16 cellular contexts compared by ENCODE assay signal in genomic region chr17:80786470-80786869, GRCh38.
DNase-seq lines count a peak whose midpoint lies in the region; ATAC-seq, FAIRE-seq and TF ChIP-seq lines count a peak whose summit lies in the region.
"Had no signal": no experiment of that assay in that cellular context is flagged by ENCODE, and none has a peak within 500 bp of the region (broad histone marks: within the 10 kb centered on the region; RNA-seq: fewer than 3 reads in every experiment).

No MANE protein-coding gene starts in this region.

- TF ChIP-seq CTCF in HEK293 (tag by site-specific recombination; IDR thresholded peaks at IDR 0.05) (no peak), astrocyte (IDR thresholded peaks at IDR 0.05; ENCODE audit: insufficient read depth, low read depth, low read length) (no peak), osteocyte (IDR thresholded peaks at IDR 0.05) (no peak), Peyer's patch (IDR thresholded peaks at IDR 0.05) (no peak)

- POLR2A ChIA-PET in HEK293 (lab: Yijun Ruan, JAX) = no interaction called here

- no peak overlapping the region for H2AFZ ChIP-seq in astrocyte (ENCODE audit: low read depth, low read length)

- H3K4me1 ChIP-seq in HEK293 (ENCODE audit: control insufficient read depth, insufficient read depth, low read length) = peaks cover 19% of the 10 kb centered on the region
- H3K4me1 ChIP-seq in astrocyte (ENCODE audit: insufficient read depth, low read length) = peaks cover 41% of the 10 kb centered on the region
- peaks cover 0 to 21% (median 13%) of the 10 kb centered on the region in 4 donors for H3K4me1 ChIP-seq in Peyer's patch

- H3K27me3 Mint-ChIP-seq in astrocyte (ENCODE audit: low read depth, unreplicated experiment) (no peaks in the 10 kb centered on the region), osteocyte (ENCODE audit: unreplicated experiment) (no peaks in the 10 kb centered on the region)
- H3K27me3 Mint-ChIP-seq: CD4-positive, alpha-beta memory T cell; natural killer cell treated with Interleukin-12 subunit alpha and Interleukin-12 subunit beta and Interleukin-15 and Interleukin-18, amount 100 ng/mL, for 72 hours had no signal

- H3K4me1 Mint-ChIP-seq in astrocyte (ENCODE audit: low read depth, unreplicated experiment) = peaks cover 35% of the 10 kb centered on the region
- peaks cover 91% of the 10 kb centered on the region for H3K4me1 Mint-ChIP-seq in osteocyte (ENCODE audit: unreplicated experiment)

- H3K27ac ChIP-seq in HEK293 (ENCODE audit: extremely low read depth, low read depth, low read length) (no peak overlapping the region), astrocyte (ENCODE audit: low read depth, low read length) (no peak overlapping the region), Peyer's patch (no peak overlapping the region)
- H3K27ac ChIP-seq: sigmoid colon, VCaP had no signal

- peak overlapping the region; percentile 1 for H3K4me2 ChIP-seq in astrocyte (ENCODE audit: low read length)

- H3K4me3 ChIP-seq in HEK293 (ENCODE audit: low read depth, low read length) = no peak overlapping the region
- H3K4me3 ChIP-seq in astrocyte (ENCODE audit: insufficient read depth, low read depth, low read length) = no peak overlapping the region
- no peak overlapping the region for H3K4me3 ChIP-seq in Peyer's patch
- H3K4me3 ChIP-seq: HAP-1, sigmoid colon had no signal

- H3K79me2 ChIP-seq in astrocyte (ENCODE audit: insufficient read depth, low read length) = peaks cover 9% of the 10 kb centered on the region

- no peaks in the 10 kb centered on the region for H3K9me3 Mint-ChIP-seq in astrocyte (ENCODE audit: unreplicated experiment)
- H3K9me3 Mint-ChIP-seq in osteocyte (ENCODE audit: unreplicated experiment) = peaks cover 3% of the 10 kb centered on the region

- H3K9me3 ChIP-seq in HEK293 (ENCODE audit: control insufficient read depth, insufficient read depth, low read depth, low read length) (no peaks in the 10 kb centered on the region), astrocyte (ENCODE audit: insufficient read depth, low read depth, low read length) (peaks cover 2% of the 10 kb centered on the region), Peyer's patch (no peaks in the 10 kb centered on the region)
- H3K9me3 ChIP-seq: HAP-1, sigmoid colon had no signal

- no peaks in the 10 kb centered on the region for H3K27me3 ChIP-seq in astrocyte (ENCODE audit: insufficient read depth, low read length)
- H3K27me3 ChIP-seq in Peyer's patch = no peaks in the 10 kb centered on the region
- H3K27me3 ChIP-seq: sigmoid colon had no signal

- H3K4me3 Mint-ChIP-seq in astrocyte (ENCODE audit: unreplicated experiment) = no peak overlapping the region
- H3K4me3 Mint-ChIP-seq in osteocyte (ENCODE audit: unreplicated experiment) = no peak overlapping the region
- H3K4me3 Mint-ChIP-seq: natural killer cell treated with Interleukin-12 subunit alpha and Interleukin-12 subunit beta and Interleukin-15 and Interleukin-18, amount 100 ng/mL, for 72 hours had no signal

- H3K36me3 Mint-ChIP-seq in astrocyte (ENCODE audit: low read depth, unreplicated experiment) (no peaks in the 10 kb centered on the region), osteocyte (ENCODE audit: unreplicated experiment) (peaks cover 3% of the 10 kb centered on the region)

- CTCF ChIA-PET in HEK293 (lab: Yijun Ruan, JAX) = no interaction called here

- no peaks in the 10 kb centered on the region for H4K20me1 ChIP-seq in astrocyte (ENCODE audit: insufficient read depth, low read length)

- ATAC-seq in GM18511 (IDR thresholded peaks at IDR 0.05; ENCODE audit: unreplicated experiment) = no peak
- ATAC-seq in HG03520 (IDR thresholded peaks at IDR 0.05; ENCODE audit: unreplicated experiment) = no peak
- ATAC-seq: activated T-cell treated with anti-CD3 and anti-CD28 coated beads, Interleukin-2, amount 50 U/mL, for 72 hours; natural killer cell treated with Interleukin-12 subunit alpha and Interleukin-12 subunit beta and Interleukin-15 and Interleukin-18, amount 100 ng/mL, for 72 hours had no signal

- no peak overlapping the region for H3K9ac ChIP-seq in astrocyte (ENCODE audit: low read length)

- no peak for FAIRE-seq in astrocyte (lab: Jason Lieb, UNC)
- FAIRE-seq: frontal cortex had no signal

- no peak for TF ChIP-seq POLR2A in Peyer's patch (IDR thresholded peaks at IDR 0.05)

- H3K27ac Mint-ChIP-seq in astrocyte (ENCODE audit: unreplicated experiment) (no peak overlapping the region), osteocyte (ENCODE audit: unreplicated experiment) (peak overlapping the region; percentile 84)
- H3K27ac Mint-ChIP-seq: natural killer cell treated with Interleukin-12 subunit alpha and Interleukin-12 subunit beta and Interleukin-15 and Interleukin-18, amount 100 ng/mL, for 72 hours had no signal

- DNase-seq in NCI-H2107 (lab: John Stamatoyannopoulos, UW) = peak; percentile 43
- DNase-seq in astrocyte (ENCODE audit: low read depth) = no peak
- no peak for DNase-seq in osteocyte (ENCODE audit: extremely low spot score, unreplicated experiment)
- DNase-seq in Peyer's patch = no peak
- DNase-seq: activated T-cell treated with anti-CD3 and anti-CD28 coated beads, Interleukin-2, amount 50 U/mL, for 72 hours; CD4-positive, alpha-beta memory T cell; effector CD8-positive, alpha-beta T cell; GF-D8 had no signal

- H3K36me3 ChIP-seq in HEK293 (ENCODE audit: control insufficient read depth in 2 of 2, insufficient read depth in 1 of 2, low read length in 2 of 2) = no peaks in the 10 kb centered on the region
- no peaks in the 10 kb centered on the region for H3K36me3 ChIP-seq in astrocyte (ENCODE audit: insufficient read depth, low read length)
- H3K36me3 ChIP-seq in Peyer's patch = no peaks in the 10 kb centered on the region
- H3K36me3 ChIP-seq: HAP-1, sigmoid colon had no signal

TF ChIP-seq in HEK293, 187 proteins besides CTCF, POLR2A, EP300 and RAD21:
- peak; percentile 35; the same call in 1 of the 2 replicates for TF ChIP-seq ZNF341 (tag by site-specific recombination; IDR thresholded peaks at IDR 0.05; ENCODE audit: low read depth)
- 0 out of 2 replicates have a peak, but pooled peaks have one; percentile 17 for TF ChIP-seq ZIC2 (tag by site-specific recombination; IDR thresholded peaks at IDR 0.05)
- TF ChIP-seq ZNF214 (tag by site-specific recombination; IDR thresholded peaks at IDR 0.05; ENCODE audit: borderline replicate concordance) = no peak
